In genomic region chr20:2838847-2839671, GRCh38 we compare ENCODE assay signal across 1 cellular context.
TF ChIP-seq lines count a peak whose summit lies in the region.

No MANE protein-coding gene starts in this region.

TF ChIP-seq in HepG2, 621 proteins besides CTCF, POLR2A, EP300 and RAD21:
- TF ChIP-seq SOX6 (IDR thresholded peaks at IDR 0.05) = no peak
- no peak for TF ChIP-seq SOX6 (CRISPR knock-in tag; IDR thresholded peaks at IDR 0.05)
- peak in 1 of 2 experiments; percentile 1; a peak in 1 of 4 replicates for TF ChIP-seq MAFK (conservative IDR thresholded peaks at IDR 0.05 in 1 of 2, IDR thresholded peaks at IDR 0.05 in 1 of 2; ENCODE audit: low read length in 2 of 2)
- TF ChIP-seq SSRP1 (CRISPR knock-in tag; IDR thresholded peaks at IDR 0.05) = 0 out of 2 replicates have a peak, but pooled peaks have one; percentile 24
- TF ChIP-seq FOXO4 (CRISPR knock-in tag; conservative IDR thresholded peaks at IDR 0.05) = 0 out of 2 replicates have a peak, but pooled peaks have one; percentile 90
- TF ChIP-seq POGK (CRISPR knock-in tag; conservative IDR thresholded peaks at IDR 0.05) = no peak
- 0 out of 2 replicates have a peak, but pooled peaks have one; percentile 14 for TF ChIP-seq ZFP41 (CRISPR knock-in tag; IDR thresholded peaks at IDR 0.05; ENCODE audit: borderline replicate concordance)
- 0 out of 2 replicates have a peak, but pooled peaks have one; percentile 61 for TF ChIP-seq ZC3H4 (CRISPR knock-in tag; IDR thresholded peaks at IDR 0.05; ENCODE audit: borderline replicate concordance)
- 0 out of 2 replicates have a peak, but pooled peaks have one; percentile 25 for TF ChIP-seq SALL1 (CRISPR knock-in tag; IDR thresholded peaks at IDR 0.05)
- peak; percentile 55 for TF ChIP-seq ZNF883 (CRISPR knock-in tag; IDR thresholded peaks at IDR 0.05; ENCODE audit: not compliant biosample characterization)
- TF ChIP-seq ZNF740 (CRISPR knock-in tag; IDR thresholded peaks at IDR 0.05) = 0 out of 2 replicates have a peak, but pooled peaks have one; percentile 36
